In genomic region chr2:121999273-121999672, GRCh38 we compare ENCODE assay signal across 14 cellular contexts.
DNase-seq lines count a peak whose midpoint lies in the region; ATAC-seq, FAIRE-seq and TF ChIP-seq lines count a peak whose summit lies in the region.
"Had no signal": no experiment of that assay in that cellular context is flagged by ENCODE, and none has a peak within 500 bp of the region (broad histone marks: within the 10 kb centered on the region; RNA-seq: fewer than 3 reads in every experiment).

No MANE protein-coding gene starts in this region.

- peak overlapping the region; percentile 84 for H3K4me2 ChIP-seq in BLaER1

- H3K9me3 Mint-ChIP-seq in HFFc6, result no peaks in the 10 kb centered on the region
- no peaks in the 10 kb centered on the region for H3K9me3 Mint-ChIP-seq in CD8-positive, alpha-beta T cell
- no peaks in the 10 kb centered on the region for H3K9me3 Mint-ChIP-seq in natural killer cell
- no peaks in the 10 kb centered on the region for H3K9me3 Mint-ChIP-seq in activated T-cell treated with anti-CD3 and anti-CD28 coated beads, Interleukin-2, amount 50 U/mL, for 72 hours
- H3K9me3 Mint-ChIP-seq: activated CD4-positive, alpha-beta memory T cell treated with anti-CD3 and anti-CD28 coated beads for 36 hours; CD4-positive, CD25-positive, alpha-beta regulatory T cell had no signal

- no peak overlapping the region for H3K4me3 Mint-ChIP-seq in HFFc6
- no peak overlapping the region for H3K4me3 Mint-ChIP-seq in CD8-positive, alpha-beta T cell
- H3K4me3 Mint-ChIP-seq in natural killer cell, result no peak overlapping the region
- no peak overlapping the region for H3K4me3 Mint-ChIP-seq in activated T-cell treated with anti-CD3 and anti-CD28 coated beads, Interleukin-2, amount 50 U/mL, for 72 hours
- H3K4me3 Mint-ChIP-seq: activated CD4-positive, alpha-beta memory T cell treated with anti-CD3 and anti-CD28 coated beads for 36 hours; CD4-positive, CD25-positive, alpha-beta regulatory T cell had no signal

- peaks cover 17% of the 10 kb centered on the region for H3K27me3 Mint-ChIP-seq in HFFc6 (ENCODE audit: insufficient read depth)
- peaks cover 5% of the 10 kb centered on the region for H3K27me3 Mint-ChIP-seq in CD8-positive, alpha-beta T cell (ENCODE audit: low read depth)
- peaks cover 3 to 10% of the 10 kb centered on the region in 2 donors for H3K27me3 Mint-ChIP-seq in natural killer cell (ENCODE audit: low read depth in 2 of 2)
- H3K27me3 Mint-ChIP-seq in activated T-cell treated with anti-CD3 and anti-CD28 coated beads, Interleukin-2, amount 50 U/mL, for 72 hours (ENCODE audit: low read depth), result no peaks in the 10 kb centered on the region
- H3K27me3 Mint-ChIP-seq: CD4-positive, CD25-positive, alpha-beta regulatory T cell had no signal

- CTCF ChIA-PET in CD8-positive, alpha-beta T cell (lab: Charles Lee), result no interaction called here

- H3K27ac Mint-ChIP-seq in HFFc6 (no peak overlapping the region), natural killer cell (no peak overlapping the region)
- no peak overlapping the region for H3K27ac Mint-ChIP-seq in CD8-positive, alpha-beta T cell
- H3K27ac Mint-ChIP-seq in activated T-cell treated with anti-CD3 and anti-CD28 coated beads, Interleukin-2, amount 50 U/mL, for 72 hours, result no peak overlapping the region
- H3K27ac Mint-ChIP-seq: activated CD4-positive, alpha-beta memory T cell treated with anti-CD3 and anti-CD28 coated beads for 36 hours; CD4-positive, CD25-positive, alpha-beta regulatory T cell had no signal

- no peak overlapping the region for H3K9ac ChIP-seq in BLaER1

- TF ChIP-seq CTCF in HFFc6 (IDR thresholded peaks at IDR 0.05) (no peak), natural killer cell (IDR thresholded peaks at IDR 0.05) (no peak)
- no peak for TF ChIP-seq CTCF in CD8-positive, alpha-beta T cell (IDR thresholded peaks at IDR 0.05)

- peaks cover 64% of the 10 kb centered on the region for H3K4me1 ChIP-seq in BLaER1
- peaks cover 5% of the 10 kb centered on the region; the same call in 1 of the 2 replicates for H3K4me1 ChIP-seq in SJCRH30
- no peaks in the 10 kb centered on the region for H3K4me1 ChIP-seq in CD8-positive, alpha-beta T cell (ENCODE audit: insufficient read depth, low read length)
- H3K4me1 ChIP-seq: body of pancreas had no signal

- no peaks in the 10 kb centered on the region for H4K20me1 ChIP-seq in BLaER1

- H3K9me3 ChIP-seq in BLaER1 (no peaks in the 10 kb centered on the region), SJCRH30 (replicated peaks) (no peaks in the 10 kb centered on the region)
- no peaks in the 10 kb centered on the region for H3K9me3 ChIP-seq in CD8-positive, alpha-beta T cell (ENCODE audit: low read length)
- H3K9me3 ChIP-seq: body of pancreas had no signal

- H3K27me3 ChIP-seq in BLaER1 (no peaks in the 10 kb centered on the region), SJCRH30 (no peaks in the 10 kb centered on the region)
- no peaks in the 10 kb centered on the region for H3K27me3 ChIP-seq in CD8-positive, alpha-beta T cell (ENCODE audit: insufficient read depth, low read length)
- H3K27me3 ChIP-seq: body of pancreas had no signal

- H3K4me3 ChIP-seq in BLaER1 (no peak overlapping the region), SJCRH30 (no peak overlapping the region)
- no peak overlapping the region for H3K4me3 ChIP-seq in CD8-positive, alpha-beta T cell (ENCODE audit: low read depth, low read length)
- H3K4me3 ChIP-seq: body of pancreas had no signal

- H3K36me3 Mint-ChIP-seq in HFFc6 (ENCODE audit: low read depth), result no peaks in the 10 kb centered on the region
- H3K36me3 Mint-ChIP-seq in CD8-positive, alpha-beta T cell, result no peaks in the 10 kb centered on the region
- no peaks in the 10 kb centered on the region for H3K36me3 Mint-ChIP-seq in natural killer cell
- no peaks in the 10 kb centered on the region for H3K36me3 Mint-ChIP-seq in activated T-cell treated with anti-CD3 and anti-CD28 coated beads, Interleukin-2, amount 50 U/mL, for 72 hours (ENCODE audit: insufficient read depth in 2 of 2)
- H3K36me3 Mint-ChIP-seq: activated CD4-positive, alpha-beta memory T cell treated with anti-CD3 and anti-CD28 coated beads for 36 hours; CD4-positive, CD25-positive, alpha-beta regulatory T cell had no signal

- POLR2A ChIA-PET in CD8-positive, alpha-beta T cell (lab: Charles Lee), result no interaction called here

- H3K36me3 ChIP-seq in BLaER1 (no peaks in the 10 kb centered on the region), SJCRH30 (no peaks in the 10 kb centered on the region)
- H3K36me3 ChIP-seq in CD8-positive, alpha-beta T cell (ENCODE audit: insufficient read depth, low read length), result no peaks in the 10 kb centered on the region

- peak; percentile 14 for DNase-seq in HFFc6
- peak; percentile 68 to 82 for DNase-seq in SJCRH30
- peak; percentile 33 for DNase-seq in foreskin melanocyte
- DNase-seq in CD8-positive, alpha-beta T cell, result no peak
- no peak for DNase-seq in natural killer cell
- no peak for DNase-seq in activated T-cell treated with anti-CD3 and anti-CD28 coated beads, Interleukin-2, amount 50 U/mL, for 72 hours
- no peak for DNase-seq in GM12891 (ENCODE audit: insufficient read length, low spot score)
- DNase-seq: activated CD4-positive, alpha-beta memory T cell treated with anti-CD3 and anti-CD28 coated beads for 36 hours; body of pancreas; CD4-positive, CD25-positive, alpha-beta regulatory T cell; foreskin fibroblast; midbrain; stimulated activated naive CD4-positive, alpha-beta T cell had no signal

- no peak for TF ChIP-seq POLR2A in GM12891 (IDR thresholded peaks at IDR 0.05; ENCODE audit: low read depth, low read length)

- ATAC-seq in CD8-positive, alpha-beta T cell, result no peak
- ATAC-seq in natural killer cell, result no peak
- ATAC-seq in activated T-cell treated with anti-CD3 and anti-CD28 coated beads, Interleukin-2, amount 50 U/mL, for 72 hours (replicated peaks in 1 of 2), result no peak
- ATAC-seq: body of pancreas had no signal

- FAIRE-seq in GM12891 (lab: Jason Lieb, UNC), result no peak

- intact Hi-C loops in CD8-positive, alpha-beta T cell (cut with DNase I, micrococcal nuclease), result no loop called here
- intact Hi-C loops in natural killer cell (cut with micrococcal nuclease), result no loop called here

- H3K27ac ChIP-seq in BLaER1 (0 out of 2 replicates have a peak overlapping the region, but pooled peaks have one; percentile 18), SJCRH30 (no peak overlapping the region)
- H3K27ac ChIP-seq in CD8-positive, alpha-beta T cell (ENCODE audit: low read depth, low read length), result no peak overlapping the region
- H3K27ac ChIP-seq: body of pancreas had no signal

- H3K4me1 Mint-ChIP-seq in HFFc6 (ENCODE audit: low read depth) (peaks cover 12% of the 10 kb centered on the region), natural killer cell (no peaks in the 10 kb centered on the region)
- no peaks in the 10 kb centered on the region for H3K4me1 Mint-ChIP-seq in CD8-positive, alpha-beta T cell (ENCODE audit: low read depth)
- no peaks in the 10 kb centered on the region for H3K4me1 Mint-ChIP-seq in activated T-cell treated with anti-CD3 and anti-CD28 coated beads, Interleukin-2, amount 50 U/mL, for 72 hours (ENCODE audit: low read depth)
- H3K4me1 Mint-ChIP-seq: CD4-positive, CD25-positive, alpha-beta regulatory T cell had no signal

TF ChIP-seq in GM12891, 5 proteins besides CTCF, POLR2A, EP300 and RAD21:
- TF ChIP-seq SPI1 (IDR thresholded peaks at IDR 0.05; ENCODE audit: low read depth, low read length) (no peak), PAX5 (IDR thresholded peaks at IDR 0.05; ENCODE audit: insufficient read depth, low read length, severe bottlenecking) (no peak), TAF1 (IDR thresholded peaks at IDR 0.05; ENCODE audit: low read depth, low read length) (no peak), POU2F2 (IDR thresholded peaks at IDR 0.05; ENCODE audit: low read depth, low read length) (no peak), POLR2AphosphoS5 (IDR thresholded peaks at IDR 0.05; ENCODE audit: low read depth, low read length) (no peak)

Comparison
In these comparisons a context has a peak if more than half of its experiments do, and no peak if none do; other contexts are left out.
1. DNase-seq: peak in HFFc6 (single experiment), SJCRH30 (2 of 2) and foreskin melanocyte (single experiment); none in CD8-positive, alpha-beta T cell (0 of 7), natural killer cell (single experiment), activated T-cell treated with anti-CD3 and anti-CD28 coated beads, Interleukin-2, amount 50 U/mL, for 72 hours (0 of 2) and GM12891 (single experiment).